Comparison of ENCODE assay signal across 19 cellular contexts in genomic region chr1:8547791-8548190, GRCh38.
"Had no signal": no experiment of that assay in that cellular context is flagged by ENCODE, and none has a peak within 500 bp of the region (broad histone marks: within the 10 kb centered on the region; RNA-seq: fewer than 3 reads in every experiment).

No MANE protein-coding gene starts in this region.

- DNase-seq: activated CD4-positive, alpha-beta T cell treated with anti-CD3 and anti-CD28 coated beads for 1 hour; activated CD8-positive, alpha-beta memory T cell treated with anti-CD3 and anti-CD28 coated beads for 24 hours; activated CD8-positive, alpha-beta memory T cell treated with anti-CD3 and anti-CD28 coated beads, Interleukin-2, amount 50 U/mL, for 48 hours; activated effector memory CD4-positive, alpha-beta T cell treated with anti-CD3 and anti-CD28 coated beads, Interleukin-2, amount 50 U/mL, for 16 hours; activated naive CD4-positive, alpha-beta T cell treated with anti-CD3 and anti-CD28 coated beads, Interleukin-2, amount 50 U/mL, for 16 hours; activated T-cell treated with anti-CD3 and anti-CD28 coated beads, Interleukin-2, amount 50 U/mL, for 72 hours; amniotic stem cell; caudate nucleus; effector memory CD8-positive, alpha-beta T cell; esophagus squamous epithelium; mesendoderm; psoas muscle; right cardiac atrium; stimulated activated CD4-positive, alpha-beta T cell treated with anti-CD3 and anti-CD28 coated beads, Interleukin-4, amount 100 ng/mL, for 1 hour; T-helper 1 cell; T-helper 9 cell; testis had no signal

- H3K27me3 Mint-ChIP-seq: effector memory CD8-positive, alpha-beta T cell had no signal

- H3K27ac Mint-ChIP-seq: activated T-cell treated with anti-CD3 and anti-CD28 coated beads, Interleukin-2, amount 50 U/mL, for 72 hours; effector memory CD8-positive, alpha-beta T cell had no signal

- H3K27ac ChIP-seq: esophagus squamous epithelium, psoas muscle had no signal

- H3K9me3 Mint-ChIP-seq: effector memory CD8-positive, alpha-beta T cell had no signal

- ATAC-seq: activated T-cell treated with anti-CD3 and anti-CD28 coated beads, Interleukin-2, amount 50 U/mL, for 72 hours; effector memory CD8-positive, alpha-beta T cell; psoas muscle; right cardiac atrium had no signal

- H3K4me3 ChIP-seq: esophagus squamous epithelium, psoas muscle, smooth muscle cell, testis had no signal

- H3K27me3 ChIP-seq: esophagus squamous epithelium, testis had no signal

- H3K4me3 Mint-ChIP-seq: activated T-cell treated with anti-CD3 and anti-CD28 coated beads, Interleukin-2, amount 50 U/mL, for 72 hours; effector memory CD8-positive, alpha-beta T cell; neural crest cell had no signal
